Comparison of ENCODE assay signal across 8 cellular contexts in the genomic region with DNA sequence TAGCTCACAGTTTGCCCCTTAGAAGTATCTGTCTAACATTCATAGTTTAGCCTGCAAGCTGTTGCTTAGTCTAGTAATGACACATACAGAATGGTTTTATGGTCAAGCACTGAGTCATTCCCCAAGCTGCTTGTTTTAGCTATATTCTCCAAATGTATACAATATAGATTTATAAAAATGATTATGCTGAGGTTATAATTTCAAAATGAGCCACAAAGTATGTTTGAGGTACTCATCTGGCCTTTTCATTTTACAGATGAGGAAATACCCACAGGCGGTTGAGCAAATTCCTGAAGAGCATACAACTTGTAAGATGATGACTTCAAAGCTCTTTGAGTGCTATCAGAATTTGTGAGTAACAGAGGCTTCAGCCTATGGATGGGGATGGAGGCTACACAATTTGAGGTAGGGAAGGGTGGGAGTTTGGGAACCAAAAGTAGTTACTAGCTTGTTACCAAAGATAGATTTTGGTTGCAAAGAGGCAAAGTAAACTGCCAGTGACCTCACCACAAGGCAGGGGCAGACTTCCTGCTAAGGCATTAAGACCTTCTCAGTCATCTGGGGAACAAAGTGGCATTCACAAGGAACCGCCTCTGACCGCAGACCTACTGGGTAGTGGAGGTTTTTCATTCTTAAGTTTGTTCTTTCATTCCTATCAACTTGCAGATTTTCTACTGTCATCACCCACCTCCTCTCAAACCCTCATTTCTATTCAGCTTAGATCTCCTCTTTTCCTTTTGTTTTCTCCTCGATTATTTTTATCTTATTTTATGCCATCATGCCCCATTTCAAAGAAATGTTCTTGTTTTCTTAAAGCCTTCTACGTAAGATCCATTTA.
DNase-seq lines count a peak whose midpoint lies in the region; ATAC-seq and TF ChIP-seq lines count a peak whose summit lies in the region.

No MANE protein-coding gene starts in this region.

- TF ChIP-seq CTCF in Loucy (conservative IDR thresholded peaks at IDR 0.05; ENCODE audit: low read length) = no peak

- H3K79me2 ChIP-seq in Loucy (ENCODE audit: insufficient read depth, low read length) = no peaks in the 10 kb centered on the region

- no peaks in the 10 kb centered on the region for H3K36me3 ChIP-seq in Loucy (ENCODE audit: insufficient read depth, low read length)

- no peaks in the 10 kb centered on the region for H3K9me2 ChIP-seq in Loucy (replicated peaks; ENCODE audit: low read depth, low read length)

- ATAC-seq in GM18499 (IDR thresholded peaks at IDR 0.05; ENCODE audit: insufficient read depth, unreplicated experiment) = peak; percentile 91

- no peaks in the 10 kb centered on the region for H4K20me1 ChIP-seq in Loucy (ENCODE audit: insufficient read depth, low read length, poor library complexity, severe bottlenecking)

- peaks cover 31% of the 10 kb centered on the region for H3K4me1 ChIP-seq in Loucy (ENCODE audit: insufficient read depth, low read length, poor library complexity, severe bottlenecking)

- no peaks in the 10 kb centered on the region for H3K27me3 ChIP-seq in Loucy (ENCODE audit: insufficient read depth, low read length, poor library complexity, severe bottlenecking)

- H3K4me3 ChIP-seq in Loucy (ENCODE audit: low read length, poor library complexity, severe bottlenecking) = peak overlapping the region; percentile 62

- H3K9ac ChIP-seq in Loucy (ENCODE audit: low read depth, low read length, poor library complexity, severe bottlenecking) = no peak overlapping the region

- no peak overlapping the region for H2AFZ ChIP-seq in Loucy (ENCODE audit: low read length)

- no peaks in the 10 kb centered on the region for H3F3A ChIP-seq in Loucy (ENCODE audit: low read depth)

- no peaks in the 10 kb centered on the region for H3K9me3 ChIP-seq in Loucy (ENCODE audit: insufficient read depth, low read depth, low read length)

- H3K4me2 ChIP-seq in Loucy (ENCODE audit: low read depth, low read length, poor library complexity, severe bottlenecking) = peak overlapping the region; percentile 80

- DNase-seq in H4 (ENCODE audit: low spot score) (peak; percentile 98), brain pericyte (ENCODE audit: low read depth, low spot score) (peak; percentile 59), Ammon's horn (ENCODE audit: low spot score) (no peak), NCI-H1436 (lab: John Stamatoyannopoulos, UW) (no peak), NCI-H748 (lab: John Stamatoyannopoulos, UW; ENCODE audit: unreplicated experiment) (no peak)
- peak in 2 of 3 experiments; percentile 1 to 9 for DNase-seq in stimulated activated CD4-positive, alpha-beta T cell treated with anti-CD3 and anti-CD28 coated beads, TNF-alpha, amount 100 ng/mL, for 24 hours (ENCODE audit: low read depth in 3 of 3)

Comparison
In these comparisons a context has a peak if more than half of its experiments do, and no peak if none do; other contexts are left out.
1. DNase-seq: peak in H4 (single experiment), brain pericyte (single experiment) and stimulated activated CD4-positive, alpha-beta T cell treated with anti-CD3 and anti-CD28 coated beads, TNF-alpha, amount 100 ng/mL, for 24 hours (2 of 3); none in Ammon's horn (single experiment), NCI-H1436 (single experiment) and NCI-H748 (single experiment).